In genomic region chr6:25239059-25239458, GRCh38 we compare ENCODE assay signal across 26 cellular contexts.
"Had no signal": no experiment of that assay in that cellular context is flagged by ENCODE, and none has a peak within 500 bp of the region (broad histone marks: within the 10 kb centered on the region; RNA-seq: fewer than 3 reads in every experiment).

No MANE protein-coding gene starts in this region.

- FAIRE-seq: colon, keratinocyte had no signal

- H3K4me3 ChIP-seq: body of pancreas, gastrocnemius medialis, right atrium auricular region, smooth muscle cell, stomach, thyroid gland, upper lobe of left lung had no signal

- H3K36me3 Mint-ChIP-seq: activated CD4-positive, alpha-beta memory T cell treated with anti-CD3 and anti-CD28 coated beads for 36 hours; natural killer cell treated with Interleukin-12 subunit alpha and Interleukin-12 subunit beta and Interleukin-15 and Interleukin-18, amount 100 ng/mL, for 72 hours; stimulated activated naive B cell treated with anti-CD40 and anti-IgM and Interleukin-4, amounts not matched to agents 10 μg/mL and 1 μg/mL and 100 μg/mL, for 72 hours had no signal

- H3K9me3 ChIP-seq: body of pancreas, gastrocnemius medialis, right atrium auricular region, stomach, thyroid gland, upper lobe of left lung had no signal

- H3K27me3 Mint-ChIP-seq: activated T-cell treated with anti-CD3 and anti-CD28 coated beads, Interleukin-2, amount 50 U/mL, for 24 hours; activated T-helper 17 cell treated with anti-CD3 and anti-CD28 coated beads, Interleukin-2, amount 50 U/mL, for 72 hours; stimulated activated naive B cell treated with anti-CD40 and anti-IgM and Interleukin-4, amounts not matched to agents 10 μg/mL and 1 μg/mL and 100 μg/mL, for 72 hours had no signal

- H3K4me2 ChIP-seq: smooth muscle cell had no signal

- H3K27ac Mint-ChIP-seq: activated CD4-positive, alpha-beta memory T cell treated with anti-CD3 and anti-CD28 coated beads for 36 hours; activated CD4-positive, alpha-beta T cell treated with anti-CD3 and anti-CD28 coated beads, Interleukin-2, amount 10 ng/mL, durations not matched to agents 24 days and 14 days; activated T-cell treated with anti-CD3 and anti-CD28 coated beads, Interleukin-2, amount 50 U/mL, for 24 hours; activated T-helper 17 cell treated with anti-CD3 and anti-CD28 coated beads, Interleukin-2, amount 50 U/mL, for 72 hours; natural killer cell treated with Interleukin-12 subunit alpha and Interleukin-12 subunit beta and Interleukin-15 and Interleukin-18, amount 100 ng/mL, for 72 hours; stimulated activated naive B cell treated with anti-CD40 and anti-IgM and Interleukin-4, amounts not matched to agents 10 μg/mL and 1 μg/mL and 100 μg/mL, for 72 hours; T-helper 17 cell had no signal

- H3K4me3 Mint-ChIP-seq: activated CD4-positive, alpha-beta memory T cell treated with anti-CD3 and anti-CD28 coated beads for 36 hours; activated CD4-positive, alpha-beta T cell treated with anti-CD3 and anti-CD28 coated beads, Interleukin-2, amount 10 ng/mL, durations not matched to agents 24 days and 14 days; activated T-cell treated with anti-CD3 and anti-CD28 coated beads, Interleukin-2, amount 50 U/mL, for 24 hours; activated T-helper 17 cell treated with anti-CD3 and anti-CD28 coated beads, Interleukin-2, amount 50 U/mL, for 72 hours; natural killer cell treated with Interleukin-12 subunit alpha and Interleukin-12 subunit beta and Interleukin-15 and Interleukin-18, amount 100 ng/mL, for 72 hours; stimulated activated naive B cell treated with anti-CD40 and anti-IgM and Interleukin-4, amounts not matched to agents 10 μg/mL and 1 μg/mL and 100 μg/mL, for 72 hours; T-helper 17 cell had no signal

- ATAC-seq: activated T-helper 17 cell treated with anti-CD3 and anti-CD28 coated beads, Interleukin-2, amount 50 U/mL, for 72 hours; body of pancreas; gastrocnemius medialis; natural killer cell treated with Interleukin-12 subunit alpha and Interleukin-12 subunit beta and Interleukin-15 and Interleukin-18, amount 100 ng/mL, for 72 hours; stimulated activated naive B cell treated with anti-CD40 and anti-IgM and Interleukin-4, amounts not matched to agents 10 μg/mL and 1 μg/mL and 100 μg/mL, for 72 hours; T-helper 17 cell had no signal

- H3K27me3 ChIP-seq: body of pancreas, gastrocnemius medialis, right atrium auricular region, stomach, thyroid gland, upper lobe of left lung had no signal

- DNase-seq: activated CD4-positive, alpha-beta memory T cell treated with anti-CD3 and anti-CD28 coated beads for 36 hours; activated CD4-positive, alpha-beta T cell treated with anti-CD3 and anti-CD28 coated beads, Interleukin-2, amount 10 ng/mL, durations not matched to agents 24 days and 14 days; activated CD4-positive, CD25-positive, alpha-beta regulatory T cell treated with anti-CD3 and anti-CD28 coated beads, Interleukin-2, amount 50 U/mL, for 72 hours; activated CD8-positive, alpha-beta memory T cell treated with anti-CD3 and anti-CD28 coated beads, Interleukin-2, amount 50 U/mL, for 48 hours; activated gamma-delta T cell treated with Interleukin-2 at 50 U/mL for 16 hours; activated naive CD4-positive, alpha-beta T cell treated with anti-CD3 and anti-CD28 coated beads, Interleukin-2, amount 50 U/mL, for 16 hours; activated T-cell treated with anti-CD3 and anti-CD28 coated beads, Interleukin-2, amount 50 U/mL, for 24 hours; amygdala; body of pancreas; dermis blood vessel endothelial cell; effector CD4-positive, alpha-beta T cell; gastrocnemius medialis; hippocampal formation; stimulated activated CD4-positive, alpha-beta T cell treated with anti-CD3 and anti-CD28 coated beads, Interleukin-2, amount 100 ng/mL, for 24 hours; stimulated activated naive B cell treated with anti-CD40 and anti-IgM and Interleukin-4, amounts not matched to agents 10 μg/mL and 1 μg/mL and 100 μg/mL, for 72 hours; stomach; T-helper 17 cell; T1000; thyroid gland; upper lobe of left lung had no signal

- H3K9me3 Mint-ChIP-seq: activated CD4-positive, alpha-beta memory T cell treated with anti-CD3 and anti-CD28 coated beads for 36 hours; activated T-cell treated with anti-CD3 and anti-CD28 coated beads, Interleukin-2, amount 50 U/mL, for 24 hours; activated T-helper 17 cell treated with anti-CD3 and anti-CD28 coated beads, Interleukin-2, amount 50 U/mL, for 72 hours; natural killer cell treated with Interleukin-12 subunit alpha and Interleukin-12 subunit beta and Interleukin-15 and Interleukin-18, amount 100 ng/mL, for 72 hours; stimulated activated naive B cell treated with anti-CD40 and anti-IgM and Interleukin-4, amounts not matched to agents 10 μg/mL and 1 μg/mL and 100 μg/mL, for 72 hours had no signal

- H3K4me1 Mint-ChIP-seq: activated T-helper 17 cell treated with anti-CD3 and anti-CD28 coated beads, Interleukin-2, amount 50 U/mL, for 72 hours; stimulated activated naive B cell treated with anti-CD40 and anti-IgM and Interleukin-4, amounts not matched to agents 10 μg/mL and 1 μg/mL and 100 μg/mL, for 72 hours; T-helper 17 cell had no signal

- H3K4me1 ChIP-seq: gastrocnemius medialis, right atrium auricular region, thyroid gland, upper lobe of left lung had no signal

- H3K36me3 ChIP-seq: gastrocnemius medialis, right atrium auricular region, stomach, thyroid gland, upper lobe of left lung had no signal

- H3K27ac ChIP-seq: body of pancreas, gastrocnemius medialis, right atrium auricular region, stomach, thyroid gland, upper lobe of left lung had no signal
